9 cellular contexts compared by ENCODE assay signal in the genomic region with DNA sequence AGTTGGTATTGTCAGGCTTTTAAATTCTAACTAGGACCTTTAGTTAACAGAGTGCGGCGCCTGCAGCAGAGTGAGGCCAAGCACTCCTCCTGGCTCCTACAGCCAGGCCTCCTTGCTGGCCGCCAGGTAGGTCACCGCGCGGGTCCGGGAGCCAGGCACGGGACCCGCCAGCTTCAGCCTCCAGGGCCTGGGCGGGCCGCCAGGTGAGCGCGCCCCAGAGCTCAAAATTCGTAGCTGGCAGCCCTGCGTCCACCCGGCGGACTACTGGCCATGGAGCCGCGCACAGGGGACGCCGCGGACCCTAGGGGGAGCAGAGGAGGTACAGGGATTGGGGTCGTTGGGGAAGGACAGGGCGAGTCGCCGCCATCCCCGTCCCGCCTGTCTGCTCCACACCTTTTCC. TPM values are rescaled to one million over a fixed set of nuclear protein-coding genes. Genes with fewer than 3 reads are reported as not detected.
DNase-seq lines count a peak whose midpoint lies in the region; ATAC-seq, FAIRE-seq and TF ChIP-seq lines count a peak whose summit lies in the region.
"Had no signal": no experiment of that assay in that cellular context is flagged by ENCODE, and none has a peak within 500 bp of the region (broad histone marks: within the 10 kb centered on the region; RNA-seq: fewer than 3 reads in every experiment).

A gene (plus strand): TSS at position 139 of the 400 bp plus-strand sequence. CDS start 132 bp downstream, at position 271.

- H3K4me3 Mint-ChIP-seq in activated CD4-positive, alpha-beta T cell treated with anti-CD3 and anti-CD28 coated beads, Interleukin-2, amount 10 ng/mL, durations not matched to agents 7 days and 5 days = peak within 1 kb of the TSS; percentile 65

- no peak within 1 kb of the TSS for H3K27ac ChIP-seq in GM12878 (ENCODE audit: control insufficient read depth, insufficient read depth)
- peak within 1 kb of the TSS; percentile 89 to 92 for H3K27ac ChIP-seq in left lung
- no peak within 1 kb of the TSS for H3K27ac ChIP-seq in thymus (ENCODE audit: low read depth)

- H3K9me3 Mint-ChIP-seq in activated CD4-positive, alpha-beta T cell treated with anti-CD3 and anti-CD28 coated beads, Interleukin-2, amount 10 ng/mL, durations not matched to agents 7 days and 5 days = no peaks in the 10 kb centered on the region

- no peaks in the 10 kb centered on the region for H3K36me3 ChIP-seq in GM12878 (ENCODE audit: control insufficient read depth in 2 of 2, insufficient read depth in 2 of 2, low read length in 1 of 2)
- no peaks in the 10 kb centered on the region for H3K36me3 ChIP-seq in left lung
- no peaks in the 10 kb centered on the region for H3K36me3 ChIP-seq in thymus (ENCODE audit: control insufficient read depth, insufficient read depth)

- BruUV-seq in GM12878 (replicated peaks; lab: Mats Ljungman, UMichigan) = no TSS peak

- TF ChIP-seq POLR2A in GM12878 (IDR thresholded peaks at IDR 0.05; ENCODE audit: low read depth, low read length) = no peak

- FAIRE-seq in GM12878 (lab: Jason Lieb, UNC) = no peak

- H3K27me3 ChIP-seq in GM12878 (replicated peaks in 1 of 2; ENCODE audit: control insufficient read depth in 2 of 2, insufficient read depth in 2 of 2, low read length in 1 of 2) = no peaks in the 10 kb centered on the region
- H3K27me3 ChIP-seq in left lung = no peaks in the 10 kb centered on the region
- no peaks in the 10 kb centered on the region for H3K27me3 ChIP-seq in thymus (ENCODE audit: control insufficient read depth, insufficient read depth)

- in situ Hi-C loops in GM12878 (cut with MboI) = no loop called here

- no peak within 1 kb of the TSS; the same call in 1 of the 2 replicates for H3K4me3 ChIP-seq in GM12878
- peak within 1 kb of the TSS; percentile 7 to 39 for H3K4me3 ChIP-seq in left lung
- H3K4me3 ChIP-seq in thymus (ENCODE audit: low read length) = peak within 1 kb of the TSS; percentile 47

- peak within 1 kb of the TSS; percentile 74 for H3K27ac Mint-ChIP-seq in activated CD4-positive, alpha-beta T cell treated with anti-CD3 and anti-CD28 coated beads, Interleukin-2, amount 10 ng/mL, durations not matched to agents 7 days and 5 days

- H3K9me3 ChIP-seq in GM12878 (replicated peaks; ENCODE audit: control insufficient read depth, insufficient read depth, low read length) (no peaks in the 10 kb centered on the region; the same call in 2 of the 3 replicates), left lung (no peaks in the 10 kb centered on the region), thymus (ENCODE audit: control insufficient read depth) (no peaks in the 10 kb centered on the region)

- H3K4me1 Mint-ChIP-seq in activated CD4-positive, alpha-beta T cell treated with anti-CD3 and anti-CD28 coated beads, Interleukin-2, amount 10 ng/mL, durations not matched to agents 7 days and 5 days = peaks cover 28% of the 10 kb centered on the region

- peak within 1 kb of the TSS; percentile 9 for H2AFZ ChIP-seq in GM12878 (ENCODE audit: control insufficient read depth, low read depth, low read length)

- H3K36me3 Mint-ChIP-seq in activated CD4-positive, alpha-beta T cell treated with anti-CD3 and anti-CD28 coated beads, Interleukin-2, amount 10 ng/mL, durations not matched to agents 7 days and 5 days (ENCODE audit: low read depth) = no peaks in the 10 kb centered on the region

- H3K9ac ChIP-seq in GM12878 (ENCODE audit: control insufficient read depth, insufficient read depth, low read length) = no peak within 1 kb of the TSS; the same call in 1 of the 2 replicates

- ATAC-seq in GM12878 = no peak
- ATAC-seq in left lung = peak; percentile 5
- ATAC-seq in GM21367 (IDR thresholded peaks at IDR 0.05; ENCODE audit: unreplicated experiment) = no peak
- no peak for ATAC-seq in GM21390 (IDR thresholded peaks at IDR 0.05; ENCODE audit: unreplicated experiment)

- WGBS in GM12878 (ENCODE audit: insufficient coverage, insufficient replicate concordance, low lambda C conversion rate, missing lambda C conversion rate) = 89% methylated on average over 26 of the region's 28 CpGs
- WGBS in thymus = 95% methylated on average over 28 of the region's 28 CpGs

- no peaks in the 10 kb centered on the region for H3K27me3 Mint-ChIP-seq in activated CD4-positive, alpha-beta T cell treated with anti-CD3 and anti-CD28 coated beads, Interleukin-2, amount 10 ng/mL, durations not matched to agents 7 days and 5 days

- H3K4me2 ChIP-seq in GM12878 (ENCODE audit: control insufficient read depth, insufficient read depth) = 0 out of 2 replicates have a peak within 1 kb of the TSS, but pooled peaks have one; percentile 11

- TF ChIP-seq CTCF in GM12878 (IDR thresholded peaks at IDR 0.05 in 2 of 3, conservative IDR thresholded peaks at IDR 0.05 in 1 of 3; ENCODE audit: control insufficient read depth in 2 of 3, extremely low read depth in 1 of 3, insufficient read depth in 1 of 3, low read depth in 3 of 3, low read length in 3 of 3) (no peak), left lung (IDR thresholded peaks at IDR 0.05) (no peak)

- H3K79me2 ChIP-seq in GM12878 (ENCODE audit: control insufficient read depth, insufficient read depth, low read length) = no peaks in the 10 kb centered on the region

- no peak for TF ChIP-seq EP300 in GM12878 (IDR thresholded peaks at IDR 0.05; ENCODE audit: borderline replicate concordance in 1 of 2, control insufficient read depth in 1 of 2, low read depth in 2 of 2, low read length in 2 of 2)

- CTCF ChIA-PET in activated CD4-positive, alpha-beta T cell treated with anti-CD3 and anti-CD28 coated beads, Interleukin-2, amount 10 ng/mL, durations not matched to agents 7 days and 5 days (lab: Charles Lee) = no interaction called here
- CTCF ChIA-PET in GM12878 (lab: Yijun Ruan, JAX) = interaction anchor here (1.5 kb wide), 1 partner anchor 17 kb away, joined by 5 read pairs; no protein-coding TSS in a partner anchor

- no peaks in the 10 kb centered on the region for H4K20me1 ChIP-seq in GM12878 (ENCODE audit: control insufficient read depth, insufficient read depth)

- TF ChIP-seq RAD21 in GM12878 (IDR thresholded peaks at IDR 0.05; ENCODE audit: insufficient read depth, low read depth, low read length) = no peak

- POLR2A ChIA-PET in activated CD4-positive, alpha-beta T cell treated with anti-CD3 and anti-CD28 coated beads, Interleukin-2, amount 10 ng/mL, durations not matched to agents 7 days and 5 days (lab: Charles Lee) = no interaction called here
- POLR2A ChIA-PET in GM12878 (lab: Charles Lee) = no interaction called here

- RAD21 ChIA-PET in GM12878 (lab: Charles Lee; ENCODE audit: unreplicated experiment) = no interaction called here

- intact Hi-C loops in GM12878 (cut with micrococcal nuclease; ENCODE audit: unreplicated experiment) = no loop called here
- intact Hi-C loops in left lung (cut with DNase I) = no loop called here

- DNase-seq in activated CD4-positive, alpha-beta T cell treated with anti-CD3 and anti-CD28 coated beads, Interleukin-2, amount 10 ng/mL, durations not matched to agents 7 days and 5 days = no peak
- no peak for DNase-seq in activated CD4-positive, alpha-beta T cell treated with anti-CD3 and anti-CD28 coated beads for 48 hours
- DNase-seq in GM12878 (ENCODE audit: low read depth, low spot score) = no peak
- no peak for DNase-seq in left lung
- DNase-seq in stimulated activated CD4-positive, alpha-beta T cell treated with anti-CD3 and anti-CD28 coated beads, Interleukin-2, amount 100 ng/mL, for 24 hours = no peak
- DNase-seq: NCI-H510A treated with DMSO at 0.1 percent for 48 hours had no signal

- H3K4me1 ChIP-seq in GM12878 (ENCODE audit: control insufficient read depth, insufficient read depth, low read length) = no peaks in the 10 kb centered on the region; the same call in 1 of the 2 replicates
- peaks cover 5 to 7% of the 10 kb centered on the region in 2 donors for H3K4me1 ChIP-seq in left lung
- H3K4me1 ChIP-seq in thymus (ENCODE audit: control insufficient read depth, insufficient read depth, low read length) = peaks cover 6% of the 10 kb centered on the region

- SMC1A ChIA-PET in GM12878 (lab: Charles Lee; ENCODE audit: uncharacterized antibody, unreplicated experiment) = no interaction called here

TF ChIP-seq in GM12878, 131 proteins besides CTCF, POLR2A, EP300 and RAD21:
- TF ChIP-seq EED (IDR thresholded peaks at IDR 0.05; ENCODE audit: low read depth) (no peak), ZZZ3 (IDR thresholded peaks at IDR 0.05; ENCODE audit: control insufficient read depth, insufficient read length, low read depth) (no peak)
- TF ChIP-seq, protein P1, sequence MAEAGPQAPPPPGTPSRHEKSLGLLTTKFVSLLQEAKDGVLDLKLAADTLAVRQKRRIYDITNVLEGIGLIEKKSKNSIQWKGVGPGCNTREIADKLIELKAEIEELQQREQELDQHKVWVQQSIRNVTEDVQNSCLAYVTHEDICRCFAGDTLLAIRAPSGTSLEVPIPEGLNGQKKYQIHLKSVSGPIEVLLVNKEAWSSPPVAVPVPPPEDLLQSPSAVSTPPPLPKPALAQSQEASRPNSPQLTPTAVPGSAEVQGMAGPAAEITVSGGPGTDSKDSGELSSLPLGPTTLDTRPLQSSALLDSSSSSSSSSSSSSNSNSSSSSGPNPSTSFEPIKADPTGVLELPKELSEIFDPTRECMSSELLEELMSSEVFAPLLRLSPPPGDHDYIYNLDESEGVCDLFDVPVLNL (IDR thresholded peaks at IDR 0.05; ENCODE audit: low read depth, low read length) = no peak

RNA-seq across cellular contexts. Expression of the gene that starts here (rescaled TPM):
- total RNA-seq in activated CD4-positive, alpha-beta T cell treated with anti-CD3 and anti-CD28 coated beads, Interleukin-2, amount 10 ng/mL, durations not matched to agents 7 days and 5 days = 1 to 10 TPM; 1.9 to 2.8 TPM
- total RNA-seq in GM12878 (2013; cell fraction: nucleolus; rRNA removed) = 0.59 and 1.2 TPM in 2 replicates
- total RNA-seq in GM12878 (2014; rRNA removed) = 1.3 and 2.5 TPM in 2 replicates
- total RNA-seq in GM12878 (2014; rRNA removed; fragmentation: Illumina TruSeq; extraction: Trizol) = 0.09 and 0.18 TPM in 2 replicates
- 0.66 and 1.3 TPM in 2 replicates for total RNA-seq in GM12878 (2021)
- polyA plus RNA-seq in GM12878 (2011; ENCODE audit: low read depth) = 0.18 TPM
- 0.30 and 0.33 TPM in 2 replicates for polyA plus RNA-seq in GM12878 (2011; rRNA removed)
- 0.96 and 1.1 TPM in 2 replicates for polyA plus RNA-seq in GM12878 (2011; cell fraction: cytosol; rRNA removed)
- 0.81 and 1.1 TPM in 2 replicates for polyA plus RNA-seq in GM12878 (2011; cell fraction: nucleus; rRNA removed)
- 0.44 and 0.54 TPM in 2 replicates for polyA plus RNA-seq in GM12878 (2012)
- 0.31 TPM in 1 of 2 replicates, not detected in the other for polyA plus RNA-seq in GM12878 (2014; fragmentation: Illumina TruSeq; extraction: Trizol)
- under 1 TPM; 0.03 to 0.09 TPM for polyA plus RNA-seq in GM12878 (2014; fragmentation: Nextera tagmentation; extraction: Ambion mirVana)
- 1.4 and 2.0 TPM in 2 replicates for polyA plus RNA-seq in GM12878 (2014; rRNA removed)
- polyA plus RNA-seq in GM12878 (2016; fragmentation: Nextera tagmentation; extraction: Ambion mirVana) = 1 to 10 TPM; 1.4 to 1.8 TPM
- polyA minus RNA-seq in GM12878 (2011; rRNA and poly(A)+ RNA removed) = 0.66 and 1.2 TPM in 2 replicates
- 0.40 TPM in 1 of 2 replicates, not detected in the other for polyA minus RNA-seq in GM12878 (2011; cell fraction: cytosol; rRNA and poly(A)+ RNA removed)
- 1.3 and 1.6 TPM in 2 replicates for polyA minus RNA-seq in GM12878 (2011; cell fraction: nucleus; rRNA and poly(A)+ RNA removed)
- 1 to 10 TPM; 5.6 to 9.4 TPM for total RNA-seq in left lung
- 3.0 TPM for polyA plus RNA-seq in thymus

Comparison
In these comparisons a context has a peak if more than half of its experiments do, and no peak if none do; other contexts are left out.
1. H3K27ac ChIP-seq: peak in left lung (2 of 2); none in GM12878 (single experiment) and thymus (single experiment).